In genomic region chr5:157518963-157519362, GRCh38 we compare ENCODE assay signal across 1 cellular context.
TF ChIP-seq lines count a peak whose summit lies in the region.

No MANE protein-coding gene starts in this region.

TF ChIP-seq in IMR-90, 13 proteins besides CTCF, POLR2A, EP300 and RAD21 (continued from another document):
- no peak for TF ChIP-seq USF2 (IDR thresholded peaks at IDR 0.05; ENCODE audit: low read depth, low read length)
- TF ChIP-seq RCOR1 (IDR thresholded peaks at IDR 0.05; ENCODE audit: insufficient replicate concordance, low read length): no peak
- TF ChIP-seq MAZ (IDR thresholded peaks at IDR 0.05; ENCODE audit: borderline replicate concordance, low read depth, low read length): no peak
- TF ChIP-seq BHLHE40 (IDR thresholded peaks at IDR 0.05; ENCODE audit: low read depth, low read length): no peak
- no peak for TF ChIP-seq NFE2L2 (IDR thresholded peaks at IDR 0.05; ENCODE audit: low read depth, low read length)
- no peak for TF ChIP-seq SMC3 (IDR thresholded peaks at IDR 0.05; ENCODE audit: low read depth, low read length)
- no peak for TF ChIP-seq FOS (IDR thresholded peaks at IDR 0.05; ENCODE audit: low read depth, low read length)
- TF ChIP-seq MXI1 (IDR thresholded peaks at IDR 0.05; ENCODE audit: borderline replicate concordance, low read depth, low read length): no peak
- TF ChIP-seq ELK1 (IDR thresholded peaks at IDR 0.05; ENCODE audit: borderline replicate concordance, low read depth, low read length): no peak
- no peak for TF ChIP-seq CHD1 (IDR thresholded peaks at IDR 0.05; ENCODE audit: low read depth, low read length)
